Comparison of ENCODE assay signal across 1 cellular context in genomic region chr1:220983877-220984635, GRCh38.
A peak's percentile ranks its signal among the peaks of the same experiment; 100 is the strongest.
TF ChIP-seq lines count a peak whose summit lies in the region.

No MANE protein-coding gene starts in this region.

TF ChIP-seq in K562, 482 proteins besides CTCF, POLR2A, EP300 and RAD21 (continued from another document):
- TF ChIP-seq, protein P1, sequence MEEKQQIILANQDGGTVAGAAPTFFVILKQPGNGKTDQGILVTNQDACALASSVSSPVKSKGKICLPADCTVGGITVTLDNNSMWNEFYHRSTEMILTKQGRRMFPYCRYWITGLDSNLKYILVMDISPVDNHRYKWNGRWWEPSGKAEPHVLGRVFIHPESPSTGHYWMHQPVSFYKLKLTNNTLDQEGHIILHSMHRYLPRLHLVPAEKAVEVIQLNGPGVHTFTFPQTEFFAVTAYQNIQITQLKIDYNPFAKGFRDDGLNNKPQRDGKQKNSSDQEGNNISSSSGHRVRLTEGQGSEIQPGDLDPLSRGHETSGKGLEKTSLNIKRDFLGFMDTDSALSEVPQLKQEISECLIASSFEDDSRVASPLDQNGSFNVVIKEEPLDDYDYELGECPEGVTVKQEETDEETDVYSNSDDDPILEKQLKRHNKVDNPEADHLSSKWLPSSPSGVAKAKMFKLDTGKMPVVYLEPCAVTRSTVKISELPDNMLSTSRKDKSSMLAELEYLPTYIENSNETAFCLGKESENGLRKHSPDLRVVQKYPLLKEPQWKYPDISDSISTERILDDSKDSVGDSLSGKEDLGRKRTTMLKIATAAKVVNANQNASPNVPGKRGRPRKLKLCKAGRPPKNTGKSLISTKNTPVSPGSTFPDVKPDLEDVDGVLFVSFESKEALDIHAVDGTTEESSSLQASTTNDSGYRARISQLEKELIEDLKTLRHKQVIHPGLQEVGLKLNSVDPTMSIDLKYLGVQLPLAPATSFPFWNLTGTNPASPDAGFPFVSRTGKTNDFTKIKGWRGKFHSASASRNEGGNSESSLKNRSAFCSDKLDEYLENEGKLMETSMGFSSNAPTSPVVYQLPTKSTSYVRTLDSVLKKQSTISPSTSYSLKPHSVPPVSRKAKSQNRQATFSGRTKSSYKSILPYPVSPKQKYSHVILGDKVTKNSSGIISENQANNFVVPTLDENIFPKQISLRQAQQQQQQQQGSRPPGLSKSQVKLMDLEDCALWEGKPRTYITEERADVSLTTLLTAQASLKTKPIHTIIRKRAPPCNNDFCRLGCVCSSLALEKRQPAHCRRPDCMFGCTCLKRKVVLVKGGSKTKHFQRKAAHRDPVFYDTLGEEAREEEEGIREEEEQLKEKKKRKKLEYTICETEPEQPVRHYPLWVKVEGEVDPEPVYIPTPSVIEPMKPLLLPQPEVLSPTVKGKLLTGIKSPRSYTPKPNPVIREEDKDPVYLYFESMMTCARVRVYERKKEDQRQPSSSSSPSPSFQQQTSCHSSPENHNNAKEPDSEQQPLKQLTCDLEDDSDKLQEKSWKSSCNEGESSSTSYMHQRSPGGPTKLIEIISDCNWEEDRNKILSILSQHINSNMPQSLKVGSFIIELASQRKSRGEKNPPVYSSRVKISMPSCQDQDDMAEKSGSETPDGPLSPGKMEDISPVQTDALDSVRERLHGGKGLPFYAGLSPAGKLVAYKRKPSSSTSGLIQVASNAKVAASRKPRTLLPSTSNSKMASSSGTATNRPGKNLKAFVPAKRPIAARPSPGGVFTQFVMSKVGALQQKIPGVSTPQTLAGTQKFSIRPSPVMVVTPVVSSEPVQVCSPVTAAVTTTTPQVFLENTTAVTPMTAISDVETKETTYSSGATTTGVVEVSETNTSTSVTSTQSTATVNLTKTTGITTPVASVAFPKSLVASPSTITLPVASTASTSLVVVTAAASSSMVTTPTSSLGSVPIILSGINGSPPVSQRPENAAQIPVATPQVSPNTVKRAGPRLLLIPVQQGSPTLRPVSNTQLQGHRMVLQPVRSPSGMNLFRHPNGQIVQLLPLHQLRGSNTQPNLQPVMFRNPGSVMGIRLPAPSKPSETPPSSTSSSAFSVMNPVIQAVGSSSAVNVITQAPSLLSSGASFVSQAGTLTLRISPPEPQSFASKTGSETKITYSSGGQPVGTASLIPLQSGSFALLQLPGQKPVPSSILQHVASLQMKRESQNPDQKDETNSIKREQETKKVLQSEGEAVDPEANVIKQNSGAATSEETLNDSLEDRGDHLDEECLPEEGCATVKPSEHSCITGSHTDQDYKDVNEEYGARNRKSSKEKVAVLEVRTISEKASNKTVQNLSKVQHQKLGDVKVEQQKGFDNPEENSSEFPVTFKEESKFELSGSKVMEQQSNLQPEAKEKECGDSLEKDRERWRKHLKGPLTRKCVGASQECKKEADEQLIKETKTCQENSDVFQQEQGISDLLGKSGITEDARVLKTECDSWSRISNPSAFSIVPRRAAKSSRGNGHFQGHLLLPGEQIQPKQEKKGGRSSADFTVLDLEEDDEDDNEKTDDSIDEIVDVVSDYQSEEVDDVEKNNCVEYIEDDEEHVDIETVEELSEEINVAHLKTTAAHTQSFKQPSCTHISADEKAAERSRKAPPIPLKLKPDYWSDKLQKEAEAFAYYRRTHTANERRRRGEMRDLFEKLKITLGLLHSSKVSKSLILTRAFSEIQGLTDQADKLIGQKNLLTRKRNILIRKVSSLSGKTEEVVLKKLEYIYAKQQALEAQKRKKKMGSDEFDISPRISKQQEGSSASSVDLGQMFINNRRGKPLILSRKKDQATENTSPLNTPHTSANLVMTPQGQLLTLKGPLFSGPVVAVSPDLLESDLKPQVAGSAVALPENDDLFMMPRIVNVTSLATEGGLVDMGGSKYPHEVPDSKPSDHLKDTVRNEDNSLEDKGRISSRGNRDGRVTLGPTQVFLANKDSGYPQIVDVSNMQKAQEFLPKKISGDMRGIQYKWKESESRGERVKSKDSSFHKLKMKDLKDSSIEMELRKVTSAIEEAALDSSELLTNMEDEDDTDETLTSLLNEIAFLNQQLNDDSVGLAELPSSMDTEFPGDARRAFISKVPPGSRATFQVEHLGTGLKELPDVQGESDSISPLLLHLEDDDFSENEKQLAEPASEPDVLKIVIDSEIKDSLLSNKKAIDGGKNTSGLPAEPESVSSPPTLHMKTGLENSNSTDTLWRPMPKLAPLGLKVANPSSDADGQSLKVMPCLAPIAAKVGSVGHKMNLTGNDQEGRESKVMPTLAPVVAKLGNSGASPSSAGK (IDR thresholded peaks at IDR 0.05): 0 out of 2 replicates have a peak, but pooled peaks have one; percentile 24
- TF ChIP-seq ZNF12 (CRISPR knock-in tag; IDR thresholded peaks at IDR 0.05) (no peak), SMARCB1 (IDR thresholded peaks at IDR 0.05; ENCODE audit: insufficient read length, low read depth) (no peak)
TF ChIP-seq in K562: peak in this region for 6.
